2 cellular contexts compared by ENCODE assay signal in genomic region chr2:46257476-46257875, GRCh38.
TF ChIP-seq lines count a peak whose summit lies in the region.

No MANE protein-coding gene starts in this region.

TF ChIP-seq in IMR-90, 13 proteins besides CTCF, POLR2A, EP300 and RAD21:
- TF ChIP-seq USF2 (IDR thresholded peaks at IDR 0.05; ENCODE audit: low read depth, low read length) (no peak), ELK1 (IDR thresholded peaks at IDR 0.05; ENCODE audit: borderline replicate concordance, low read depth, low read length) (no peak), SMC3 (IDR thresholded peaks at IDR 0.05; ENCODE audit: low read depth, low read length) (no peak), RFX5 (IDR thresholded peaks at IDR 0.05; ENCODE audit: low read depth, low read length) (no peak), RCOR1 (IDR thresholded peaks at IDR 0.05; ENCODE audit: insufficient replicate concordance, low read length) (no peak), NFE2L2 (IDR thresholded peaks at IDR 0.05; ENCODE audit: low read depth, low read length) (no peak), CHD1 (IDR thresholded peaks at IDR 0.05; ENCODE audit: low read depth, low read length) (no peak), MAZ (IDR thresholded peaks at IDR 0.05; ENCODE audit: borderline replicate concordance, low read depth, low read length) (no peak), BHLHE40 (IDR thresholded peaks at IDR 0.05; ENCODE audit: low read depth, low read length) (no peak), MXI1 (IDR thresholded peaks at IDR 0.05; ENCODE audit: borderline replicate concordance, low read depth, low read length) (no peak), FOS (IDR thresholded peaks at IDR 0.05; ENCODE audit: low read depth, low read length) (no peak), MAFK (IDR thresholded peaks at IDR 0.05; ENCODE audit: low read depth, low read length) (no peak), CEBPB (IDR thresholded peaks at IDR 0.05; ENCODE audit: low read depth, low read length) (no peak)

TF ChIP-seq in endothelial cell of umbilical vein, 7 proteins besides CTCF, POLR2A, EP300 and RAD21:
- peak; percentile 84 for TF ChIP-seq JUN (IDR thresholded peaks at IDR 0.05; ENCODE audit: borderline replicate concordance, insufficient read depth, insufficient read length, low read depth)
- peak; percentile 51 for TF ChIP-seq POLR2AphosphoS5 (IDR thresholded peaks at IDR 0.05; ENCODE audit: insufficient read depth, low read depth, low read length)
- TF ChIP-seq MAX (IDR thresholded peaks at IDR 0.05; ENCODE audit: insufficient read depth, insufficient read length), result no peak
- peak; percentile 69 for TF ChIP-seq FOS (IDR thresholded peaks at IDR 0.05; ENCODE audit: borderline replicate concordance, insufficient read depth, low read length)
